In genomic region chr1:161198206-161198876, GRCh38 we compare ENCODE assay signal across 1 cellular context.
TF ChIP-seq lines count a peak whose summit lies in the region.

No MANE protein-coding gene starts in this region.

TF ChIP-seq in HepG2, 621 proteins besides CTCF, POLR2A, EP300 and RAD21 (continued from another document and continues in another):
- TF ChIP-seq, protein P1, sequence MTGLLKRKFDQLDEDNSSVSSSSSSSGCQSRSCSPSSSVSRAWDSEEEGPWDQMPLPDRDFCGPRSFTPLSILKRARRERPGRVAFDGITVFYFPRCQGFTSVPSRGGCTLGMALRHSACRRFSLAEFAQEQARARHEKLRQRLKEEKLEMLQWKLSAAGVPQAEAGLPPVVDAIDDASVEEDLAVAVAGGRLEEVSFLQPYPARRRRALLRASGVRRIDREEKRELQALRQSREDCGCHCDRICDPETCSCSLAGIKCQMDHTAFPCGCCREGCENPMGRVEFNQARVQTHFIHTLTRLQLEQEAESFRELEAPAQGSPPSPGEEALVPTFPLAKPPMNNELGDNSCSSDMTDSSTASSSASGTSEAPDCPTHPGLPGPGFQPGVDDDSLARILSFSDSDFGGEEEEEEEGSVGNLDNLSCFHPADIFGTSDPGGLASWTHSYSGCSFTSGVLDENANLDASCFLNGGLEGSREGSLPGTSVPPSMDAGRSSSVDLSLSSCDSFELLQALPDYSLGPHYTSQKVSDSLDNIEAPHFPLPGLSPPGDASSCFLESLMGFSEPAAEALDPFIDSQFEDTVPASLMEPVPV (CRISPR knock-in tag; IDR thresholded peaks at IDR 0.05) = 0 out of 2 replicates have a peak, but pooled peaks have one; percentile 25
- peak; percentile 34; the same call in 1 of the 2 replicates for TF ChIP-seq TAF1 (CRISPR knock-in tag; IDR thresholded peaks at IDR 0.05)
- TF ChIP-seq, protein P2, sequence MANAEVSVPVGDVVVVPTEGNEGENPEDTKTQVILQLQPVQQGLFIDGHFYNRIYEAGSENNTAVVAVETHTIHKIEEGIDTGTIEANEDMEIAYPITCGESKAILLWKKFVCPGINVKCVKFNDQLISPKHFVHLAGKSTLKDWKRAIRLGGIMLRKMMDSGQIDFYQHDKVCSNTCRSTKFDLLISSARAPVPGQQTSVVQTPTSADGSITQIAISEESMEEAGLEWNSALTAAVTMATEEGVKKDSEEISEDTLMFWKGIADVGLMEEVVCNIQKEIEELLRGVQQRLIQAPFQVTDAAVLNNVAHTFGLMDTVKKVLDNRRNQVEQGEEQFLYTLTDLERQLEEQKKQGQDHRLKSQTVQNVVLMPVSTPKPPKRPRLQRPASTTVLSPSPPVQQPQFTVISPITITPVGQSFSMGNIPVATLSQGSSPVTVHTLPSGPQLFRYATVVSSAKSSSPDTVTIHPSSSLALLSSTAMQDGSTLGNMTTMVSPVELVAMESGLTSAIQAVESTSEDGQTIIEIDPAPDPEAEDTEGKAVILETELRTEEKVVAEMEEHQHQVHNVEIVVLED (CRISPR knock-in tag; IDR thresholded peaks at IDR 0.05; ENCODE audit: borderline replicate concordance) = peak; percentile 39; the same call in 1 of the 2 replicates
- TF ChIP-seq, protein P3, sequence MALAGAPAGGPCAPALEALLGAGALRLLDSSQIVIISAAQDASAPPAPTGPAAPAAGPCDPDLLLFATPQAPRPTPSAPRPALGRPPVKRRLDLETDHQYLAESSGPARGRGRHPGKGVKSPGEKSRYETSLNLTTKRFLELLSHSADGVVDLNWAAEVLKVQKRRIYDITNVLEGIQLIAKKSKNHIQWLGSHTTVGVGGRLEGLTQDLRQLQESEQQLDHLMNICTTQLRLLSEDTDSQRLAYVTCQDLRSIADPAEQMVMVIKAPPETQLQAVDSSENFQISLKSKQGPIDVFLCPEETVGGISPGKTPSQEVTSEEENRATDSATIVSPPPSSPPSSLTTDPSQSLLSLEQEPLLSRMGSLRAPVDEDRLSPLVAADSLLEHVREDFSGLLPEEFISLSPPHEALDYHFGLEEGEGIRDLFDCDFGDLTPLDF (CRISPR knock-in tag; IDR thresholded peaks at IDR 0.05) = no peak
- 0 out of 2 replicates have a peak, but pooled peaks have one; percentile 50 for TF ChIP-seq ZSCAN21 (CRISPR knock-in tag; IDR thresholded peaks at IDR 0.05; ENCODE audit: borderline replicate concordance)
- no peak for TF ChIP-seq ISX (CRISPR knock-in tag; conservative IDR thresholded peaks at IDR 0.05)
- no peak for TF ChIP-seq ZNF547 (CRISPR knock-in tag; IDR thresholded peaks at IDR 0.05)
- TF ChIP-seq TEF (CRISPR knock-in tag; IDR thresholded peaks at IDR 0.05) = no peak
- peak; percentile 33; the same call in 1 of the 2 replicates for TF ChIP-seq SP2 (CRISPR knock-in tag; IDR thresholded peaks at IDR 0.05)
- no peak for TF ChIP-seq REXO4 (CRISPR knock-in tag; IDR thresholded peaks at IDR 0.05; ENCODE audit: borderline replicate concordance)
- no peak for TF ChIP-seq ZNF564 (CRISPR knock-in tag; IDR thresholded peaks at IDR 0.05)
- no peak for TF ChIP-seq RARA (CRISPR knock-in tag; IDR thresholded peaks at IDR 0.05)
- peak; percentile 50 for TF ChIP-seq TAF15 (IDR thresholded peaks at IDR 0.05; ENCODE audit: low read depth, low read length, poor library complexity, severe bottlenecking)
- TF ChIP-seq SP4 (CRISPR knock-in tag; IDR thresholded peaks at IDR 0.05) = no peak
- peak; percentile 50; the same call in 1 of the 2 replicates for TF ChIP-seq ZNF891 (CRISPR knock-in tag; IDR thresholded peaks at IDR 0.05)
- no peak for TF ChIP-seq ZNF317 (CRISPR knock-in tag; IDR thresholded peaks at IDR 0.05)
- peak; percentile 42; the same call in 1 of the 2 replicates for TF ChIP-seq ZSCAN25 (CRISPR knock-in tag; IDR thresholded peaks at IDR 0.05)
- TF ChIP-seq PAF1 (CRISPR knock-in tag; IDR thresholded peaks at IDR 0.05) = no peak
- no peak for TF ChIP-seq SMAD3 (CRISPR knock-in tag; IDR thresholded peaks at IDR 0.05)
- peak; percentile 21; the same call in 1 of the 2 replicates for TF ChIP-seq ZNF263 (CRISPR knock-in tag; IDR thresholded peaks at IDR 0.05)
- TF ChIP-seq ZNF44 (CRISPR knock-in tag; IDR thresholded peaks at IDR 0.05) = 0 out of 2 replicates have a peak, but pooled peaks have one; percentile 52
- TF ChIP-seq MYC (CRISPR knock-in tag; IDR thresholded peaks at IDR 0.05; ENCODE audit: borderline replicate concordance) = peak; percentile 22; the same call in 1 of the 2 replicates
- TF ChIP-seq ZNF205 (CRISPR knock-in tag; IDR thresholded peaks at IDR 0.05) = no peak
- TF ChIP-seq, protein P4, sequence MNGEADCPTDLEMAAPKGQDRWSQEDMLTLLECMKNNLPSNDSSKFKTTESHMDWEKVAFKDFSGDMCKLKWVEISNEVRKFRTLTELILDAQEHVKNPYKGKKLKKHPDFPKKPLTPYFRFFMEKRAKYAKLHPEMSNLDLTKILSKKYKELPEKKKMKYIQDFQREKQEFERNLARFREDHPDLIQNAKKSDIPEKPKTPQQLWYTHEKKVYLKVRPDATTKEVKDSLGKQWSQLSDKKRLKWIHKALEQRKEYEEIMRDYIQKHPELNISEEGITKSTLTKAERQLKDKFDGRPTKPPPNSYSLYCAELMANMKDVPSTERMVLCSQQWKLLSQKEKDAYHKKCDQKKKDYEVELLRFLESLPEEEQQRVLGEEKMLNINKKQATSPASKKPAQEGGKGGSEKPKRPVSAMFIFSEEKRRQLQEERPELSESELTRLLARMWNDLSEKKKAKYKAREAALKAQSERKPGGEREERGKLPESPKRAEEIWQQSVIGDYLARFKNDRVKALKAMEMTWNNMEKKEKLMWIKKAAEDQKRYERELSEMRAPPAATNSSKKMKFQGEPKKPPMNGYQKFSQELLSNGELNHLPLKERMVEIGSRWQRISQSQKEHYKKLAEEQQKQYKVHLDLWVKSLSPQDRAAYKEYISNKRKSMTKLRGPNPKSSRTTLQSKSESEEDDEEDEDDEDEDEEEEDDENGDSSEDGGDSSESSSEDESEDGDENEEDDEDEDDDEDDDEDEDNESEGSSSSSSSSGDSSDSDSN (CRISPR knock-in tag; IDR thresholded peaks at IDR 0.05) = peak; percentile 52
- TF ChIP-seq, protein P5, sequence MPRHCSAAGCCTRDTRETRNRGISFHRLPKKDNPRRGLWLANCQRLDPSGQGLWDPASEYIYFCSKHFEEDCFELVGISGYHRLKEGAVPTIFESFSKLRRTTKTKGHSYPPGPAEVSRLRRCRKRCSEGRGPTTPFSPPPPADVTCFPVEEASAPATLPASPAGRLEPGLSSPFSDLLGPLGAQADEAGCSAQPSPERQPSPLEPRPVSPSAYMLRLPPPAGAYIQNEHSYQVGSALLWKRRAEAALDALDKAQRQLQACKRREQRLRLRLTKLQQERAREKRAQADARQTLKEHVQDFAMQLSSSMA (CRISPR knock-in tag; IDR thresholded peaks at IDR 0.05) = peak; percentile 31; the same call in 1 of the 2 replicates
- no peak for TF ChIP-seq ZFP36L1 (CRISPR knock-in tag; IDR thresholded peaks at IDR 0.05)
- TF ChIP-seq, protein P6, sequence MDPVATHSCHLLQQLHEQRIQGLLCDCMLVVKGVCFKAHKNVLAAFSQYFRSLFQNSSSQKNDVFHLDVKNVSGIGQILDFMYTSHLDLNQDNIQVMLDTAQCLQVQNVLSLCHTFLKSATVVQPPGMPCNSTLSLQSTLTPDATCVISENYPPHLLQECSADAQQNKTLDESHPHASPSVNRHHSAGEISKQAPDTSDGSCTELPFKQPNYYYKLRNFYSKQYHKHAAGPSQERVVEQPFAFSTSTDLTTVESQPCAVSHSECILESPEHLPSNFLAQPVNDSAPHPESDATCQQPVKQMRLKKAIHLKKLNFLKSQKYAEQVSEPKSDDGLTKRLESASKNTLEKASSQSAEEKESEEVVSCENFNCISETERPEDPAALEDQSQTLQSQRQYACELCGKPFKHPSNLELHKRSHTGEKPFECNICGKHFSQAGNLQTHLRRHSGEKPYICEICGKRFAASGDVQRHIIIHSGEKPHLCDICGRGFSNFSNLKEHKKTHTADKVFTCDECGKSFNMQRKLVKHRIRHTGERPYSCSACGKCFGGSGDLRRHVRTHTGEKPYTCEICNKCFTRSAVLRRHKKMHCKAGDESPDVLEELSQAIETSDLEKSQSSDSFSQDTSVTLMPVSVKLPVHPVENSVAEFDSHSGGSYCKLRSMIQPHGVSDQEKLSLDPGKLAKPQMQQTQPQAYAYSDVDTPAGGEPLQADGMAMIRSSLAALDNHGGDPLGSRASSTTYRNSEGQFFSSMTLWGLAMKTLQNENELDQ (CRISPR knock-in tag; IDR thresholded peaks at IDR 0.05; ENCODE audit: borderline replicate concordance) = no peak
- TF ChIP-seq KLF12 (CRISPR knock-in tag; IDR thresholded peaks at IDR 0.05; ENCODE audit: borderline replicate concordance) = no peak
- peak; percentile 36; the same call in 1 of the 2 replicates for TF ChIP-seq YEATS4 (CRISPR knock-in tag; IDR thresholded peaks at IDR 0.05; ENCODE audit: borderline replicate concordance)
- 0 out of 2 replicates have a peak, but pooled peaks have one; percentile 28 for TF ChIP-seq ZMAT3 (CRISPR knock-in tag; conservative IDR thresholded peaks at IDR 0.05)
- peak; percentile 32; the same call in 1 of the 2 replicates for TF ChIP-seq ARID4A (CRISPR knock-in tag; IDR thresholded peaks at IDR 0.05; ENCODE audit: borderline replicate concordance)
- TF ChIP-seq IRF9 (CRISPR knock-in tag; IDR thresholded peaks at IDR 0.05; ENCODE audit: borderline replicate concordance) = no peak
- TF ChIP-seq AGO2 (optimal IDR thresholded peaks at IDR 0.05; ENCODE audit: low read depth, low read length) = peak; percentile 78
- TF ChIP-seq BRCA1 (CRISPR knock-in tag; IDR thresholded peaks at IDR 0.05) = no peak
- TF ChIP-seq, protein P7, sequence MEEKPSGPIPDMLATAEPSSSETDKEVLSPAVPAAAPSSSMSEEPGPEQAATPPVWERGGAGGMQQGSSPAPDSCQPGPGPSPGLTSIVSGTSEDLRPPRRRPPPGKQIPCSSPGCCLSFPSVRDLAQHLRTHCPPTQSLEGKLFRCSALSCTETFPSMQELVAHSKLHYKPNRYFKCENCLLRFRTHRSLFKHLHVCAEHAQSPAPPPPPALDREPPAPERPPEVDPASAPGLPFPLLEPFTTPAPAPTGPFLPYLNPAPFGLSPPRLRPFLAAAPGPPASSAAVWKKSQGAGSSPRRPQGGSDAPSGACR (CRISPR knock-in tag; IDR thresholded peaks at IDR 0.05) = 0 out of 2 replicates have a peak, but pooled peaks have one; percentile 41
- TF ChIP-seq, protein P8, sequence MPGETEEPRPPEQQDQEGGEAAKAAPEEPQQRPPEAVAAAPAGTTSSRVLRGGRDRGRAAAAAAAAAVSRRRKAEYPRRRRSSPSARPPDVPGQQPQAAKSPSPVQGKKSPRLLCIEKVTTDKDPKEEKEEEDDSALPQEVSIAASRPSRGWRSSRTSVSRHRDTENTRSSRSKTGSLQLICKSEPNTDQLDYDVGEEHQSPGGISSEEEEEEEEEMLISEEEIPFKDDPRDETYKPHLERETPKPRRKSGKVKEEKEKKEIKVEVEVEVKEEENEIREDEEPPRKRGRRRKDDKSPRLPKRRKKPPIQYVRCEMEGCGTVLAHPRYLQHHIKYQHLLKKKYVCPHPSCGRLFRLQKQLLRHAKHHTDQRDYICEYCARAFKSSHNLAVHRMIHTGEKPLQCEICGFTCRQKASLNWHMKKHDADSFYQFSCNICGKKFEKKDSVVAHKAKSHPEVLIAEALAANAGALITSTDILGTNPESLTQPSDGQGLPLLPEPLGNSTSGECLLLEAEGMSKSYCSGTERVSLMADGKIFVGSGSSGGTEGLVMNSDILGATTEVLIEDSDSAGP (CRISPR knock-in tag; IDR thresholded peaks at IDR 0.05; ENCODE audit: borderline replicate concordance) = peak; percentile 36; the same call in 1 of the 2 replicates
- TF ChIP-seq ZNF567 (CRISPR knock-in tag; IDR thresholded peaks at IDR 0.05; ENCODE audit: borderline replicate concordance) = no peak
- no peak for TF ChIP-seq NFYB (CRISPR knock-in tag; IDR thresholded peaks at IDR 0.05)
- TF ChIP-seq FOXK1 (CRISPR knock-in tag; IDR thresholded peaks at IDR 0.05; ENCODE audit: borderline replicate concordance, low read depth) = 0 out of 2 replicates have a peak, but pooled peaks have one; percentile 9
- 0 out of 2 replicates have a peak, but pooled peaks have one; percentile 73 for TF ChIP-seq HNRNPL (IDR thresholded peaks at IDR 0.05; ENCODE audit: low read depth, low read length)
- 0 out of 2 replicates have a peak, but pooled peaks have one; percentile 72 for TF ChIP-seq ZNF777 (CRISPR knock-in tag; IDR thresholded peaks at IDR 0.05)
- no peak for TF ChIP-seq GFI1 (CRISPR knock-in tag; IDR thresholded peaks at IDR 0.05; ENCODE audit: borderline replicate concordance)
- TF ChIP-seq ZNF496 (CRISPR knock-in tag; IDR thresholded peaks at IDR 0.05; ENCODE audit: insufficient replicate concordance) = no peak
